In genomic region chr4:152697284-152698011, GRCh38 we compare ENCODE assay signal across 10 cellular contexts. TPM values are rescaled to one million over a fixed set of nuclear protein-coding genes. Genes with fewer than 3 reads are reported as not detected.
DNase-seq lines count a peak whose midpoint lies in the region; ATAC-seq lines count a peak whose summit lies in the region.
"Had no signal": no experiment of that assay in that cellular context is flagged by ENCODE, and none has a peak within 500 bp of the region (broad histone marks: within the 10 kb centered on the region; RNA-seq: fewer than 3 reads in every experiment).

No MANE protein-coding gene starts in this region.

- no peak overlapping the region for H3K27ac ChIP-seq in CD4-positive, alpha-beta memory T cell (ENCODE audit: low read depth, low read length)
- H3K27ac ChIP-seq: BLaER1 had no signal

- DNase-seq in CD4-positive, alpha-beta memory T cell: no peak
- no peak for DNase-seq in central memory CD8-positive, alpha-beta T cell (ENCODE audit: low spot score in 2 of 2)
- DNase-seq in C1 segment of cervical spinal cord (lab: John Stamatoyannopoulos, UW) (no peak), NOMO-1 (lab: John Stamatoyannopoulos, UW; ENCODE audit: unreplicated experiment in 2 of 2) (no peak), NCI-H446 (lab: John Stamatoyannopoulos, UW) (no peak)
- no peak for DNase-seq in activated T-cell treated with anti-CD3 and anti-CD28 coated beads, Interleukin-2, amount 50 U/mL, for 24 hours
- DNase-seq: activated naive CD4-positive, alpha-beta T cell had no signal

- peak overlapping the region in 3 of 8 donors; percentile 6 to 19 (median 7) for H3K4me3 Mint-ChIP-seq in CD4-positive, alpha-beta memory T cell
- H3K4me3 Mint-ChIP-seq in central memory CD8-positive, alpha-beta T cell: no peak overlapping the region
- H3K4me3 Mint-ChIP-seq in activated T-cell treated with anti-CD3 and anti-CD28 coated beads, Interleukin-2, amount 50 U/mL, for 24 hours: no peak overlapping the region

- H3K27me3 ChIP-seq in CD4-positive, alpha-beta memory T cell (ENCODE audit: insufficient read depth, low read length): no peaks in the 10 kb centered on the region
- H3K27me3 ChIP-seq: BLaER1 had no signal

- no peaks in the 10 kb centered on the region for H3K36me3 ChIP-seq in CD4-positive, alpha-beta memory T cell (ENCODE audit: insufficient read depth, low read length)
- H3K36me3 ChIP-seq: BLaER1 had no signal

- H3K4me1 Mint-ChIP-seq in CD4-positive, alpha-beta memory T cell: peaks cover 10 to 21% (median 14%) of the 10 kb centered on the region in 4 donors
- H3K4me1 Mint-ChIP-seq in central memory CD8-positive, alpha-beta T cell: peaks cover 16% of the 10 kb centered on the region
- H3K4me1 Mint-ChIP-seq in activated T-cell treated with anti-CD3 and anti-CD28 coated beads, Interleukin-2, amount 50 U/mL, for 24 hours (ENCODE audit: low read depth): peaks cover 18% of the 10 kb centered on the region

- no peaks in the 10 kb centered on the region for H3K9me3 ChIP-seq in CD4-positive, alpha-beta memory T cell (ENCODE audit: control insufficient read depth in 1 of 2, low read length in 2 of 2)
- H3K9me3 ChIP-seq: BLaER1 had no signal

- H3K27me3 Mint-ChIP-seq in CD4-positive, alpha-beta memory T cell: no peaks in the 10 kb centered on the region
- no peaks in the 10 kb centered on the region for H3K27me3 Mint-ChIP-seq in central memory CD8-positive, alpha-beta T cell
- peaks cover 5% of the 10 kb centered on the region for H3K27me3 Mint-ChIP-seq in activated T-cell treated with anti-CD3 and anti-CD28 coated beads, Interleukin-2, amount 50 U/mL, for 24 hours

- intact Hi-C loops in CD4-positive, alpha-beta memory T cell (cut with micrococcal nuclease): loop anchor here (1.0 kb wide), 1 partner anchor 18 kb away; the partner anchor contains the start of gene TMEM154

- peak overlapping the region in 5 of 7 donors; percentile 2 to 83 (median 67) for H3K27ac Mint-ChIP-seq in CD4-positive, alpha-beta memory T cell
- H3K27ac Mint-ChIP-seq in central memory CD8-positive, alpha-beta T cell (ENCODE audit: low read depth): peak overlapping the region; percentile 26
- no peak overlapping the region for H3K27ac Mint-ChIP-seq in activated T-cell treated with anti-CD3 and anti-CD28 coated beads, Interleukin-2, amount 50 U/mL, for 24 hours

- peak; percentile 36 for ATAC-seq in GM21367 (IDR thresholded peaks at IDR 0.05; ENCODE audit: unreplicated experiment)
- ATAC-seq in HG03280 (IDR thresholded peaks at IDR 0.05; ENCODE audit: unreplicated experiment): peak; percentile 5
- no peak for ATAC-seq in central memory CD8-positive, alpha-beta T cell (replicated peaks; ENCODE audit: extremely low read depth, poor library complexity, severe bottlenecking)

- H3K4me3 ChIP-seq in CD4-positive, alpha-beta memory T cell (ENCODE audit: low read length in 2 of 2): no peak overlapping the region
- H3K4me3 ChIP-seq: BLaER1 had no signal

- CTCF ChIA-PET in CD4-positive, alpha-beta memory T cell (lab: Charles Lee; ENCODE audit: partially characterized antibody): no interaction called here

- H3K9me3 Mint-ChIP-seq in CD4-positive, alpha-beta memory T cell: peaks cover 0 to 8% (median 0%) of the 10 kb centered on the region in 8 donors
- no peaks in the 10 kb centered on the region for H3K9me3 Mint-ChIP-seq in central memory CD8-positive, alpha-beta T cell
- H3K9me3 Mint-ChIP-seq in activated T-cell treated with anti-CD3 and anti-CD28 coated beads, Interleukin-2, amount 50 U/mL, for 24 hours: no peaks in the 10 kb centered on the region

- H3K4me1 ChIP-seq in CD4-positive, alpha-beta memory T cell (ENCODE audit: insufficient read depth, low read length): peaks cover 14% of the 10 kb centered on the region
- H3K4me1 ChIP-seq: BLaER1 had no signal

- POLR2A ChIA-PET in CD4-positive, alpha-beta memory T cell (lab: Charles Lee; ENCODE audit: partially characterized antibody): interaction anchor here (1.2 kb wide), 1 partner anchor 161 kb away, joined by 5 read pairs; the partner anchor contains the start of gene FBXW7

- H3K36me3 Mint-ChIP-seq in CD4-positive, alpha-beta memory T cell: no peaks in the 10 kb centered on the region
- no peaks in the 10 kb centered on the region for H3K36me3 Mint-ChIP-seq in central memory CD8-positive, alpha-beta T cell (ENCODE audit: insufficient read depth)
- H3K36me3 Mint-ChIP-seq in activated T-cell treated with anti-CD3 and anti-CD28 coated beads, Interleukin-2, amount 50 U/mL, for 24 hours (ENCODE audit: low read depth): no peaks in the 10 kb centered on the region

RNA-seq across cellular contexts. Expression of gene TMEM154, which starts 17.7 kb away (rescaled TPM):
- total RNA-seq in CD4-positive, alpha-beta memory T cell: 10 to 100 TPM; 35.2 to 38.6 TPM
- polyA plus RNA-seq in CD4-positive, alpha-beta memory T cell: 10 to 100 TPM; 41.9 to 46.7 TPM
